ENCODE assay signal across 29 cellular contexts in genomic region chr6:42211726-42212125, GRCh38. TPM values are rescaled to one million over a fixed set of nuclear protein-coding genes. Genes with fewer than 3 reads are reported as not detected.
A peak's percentile ranks its signal among the peaks of the same experiment; 100 is the strongest.
DNase-seq lines count a peak whose midpoint lies in the region; ATAC-seq and TF ChIP-seq lines count a peak whose summit lies in the region.
"Had no signal": no experiment of that assay in that cellular context is flagged by ENCODE, and none has a peak within 500 bp of the region (broad histone marks: within the 10 kb centered on the region; RNA-seq: fewer than 3 reads in every experiment).

No MANE protein-coding gene starts in this region.

- no peak overlapping the region for H3K4me3 Mint-ChIP-seq in glutamatergic neuron (ENCODE audit: unreplicated experiment)
- H3K4me3 Mint-ChIP-seq: CD14-positive monocyte, GM23338 had no signal

- H3K36me3 Mint-ChIP-seq in glutamatergic neuron (ENCODE audit: unreplicated experiment): no peaks in the 10 kb centered on the region

- H3K9me3 Mint-ChIP-seq in glutamatergic neuron (ENCODE audit: unreplicated experiment): no peaks in the 10 kb centered on the region
- H3K9me3 Mint-ChIP-seq: CD14-positive monocyte, GM23338 had no signal

- H3K27ac Mint-ChIP-seq in glutamatergic neuron (ENCODE audit: unreplicated experiment): peak overlapping the region; percentile 60
- H3K27ac Mint-ChIP-seq: CD14-positive monocyte, GM23338 had no signal

- POLR2A ChIA-PET in GM10248 (lab: Yijun Ruan, JAX): no interaction called here

- peak; percentile 58 for ATAC-seq in GM19452 (IDR thresholded peaks at IDR 0.05; ENCODE audit: unreplicated experiment)
- ATAC-seq: GM23338, left ventricle myocardium superior, sciatic nerve had no signal

- TF ChIP-seq CTCF in GM10248 (IDR thresholded peaks at IDR 0.05; ENCODE audit: control extremely low read depth, extremely low read depth, low read depth, missing control alignments) (no peak), glutamatergic neuron (IDR thresholded peaks at IDR 0.05; ENCODE audit: partially characterized antibody, unreplicated experiment) (no peak)

- H3K27me3 Mint-ChIP-seq in glutamatergic neuron (ENCODE audit: unreplicated experiment): no peaks in the 10 kb centered on the region

- CTCF ChIA-PET in GM10248 (lab: Yijun Ruan, JAX): interaction anchor here (1.3 to 2.1 kb wide), 3 partner anchors 8 to 19 kb away, joined by 3 to 6 read pairs (median 3); no protein-coding TSS in a partner anchor

- DNase-seq in GM10248 (ENCODE audit: extremely low spot score): peak; percentile 32
- peak; percentile 35 for DNase-seq in NCI-H69 (lab: John Stamatoyannopoulos, UW)
- no peak for DNase-seq in glutamatergic neuron
- DNase-seq in DMS114 treated with DMSO at 0.1 percent for 48 hours (lab: John Stamatoyannopoulos, UW; ENCODE audit: unreplicated experiment): no peak
- DNase-seq in DMS153 (lab: John Stamatoyannopoulos, UW): no peak
- no peak for DNase-seq in NCI-H774 (lab: John Stamatoyannopoulos, UW)
- DNase-seq: activated CD4-positive, alpha-beta T cell treated with anti-CD3 and anti-CD28 coated beads, Interleukin-2, amount 50 U/mL, for 4 hours; activated CD8-positive, alpha-beta memory T cell treated with anti-CD3 and anti-CD28 coated beads, Interleukin-2, amount 50 U/mL, for 4 hours; activated naive CD4-positive, alpha-beta T cell treated with anti-CD3 and anti-CD28 coated beads, Interleukin-2, amount 50 U/mL, for 16 hours; amniotic stem cell; brain microvascular endothelial cell; Calu3; islet precursor cell; left ventricle myocardium superior; MG63; NCI-H1436 treated with DMSO at 0.1 percent for 48 hours; NCI-H2107; NK-92 treated with Interleukin-12 subunit alpha and Interleukin-12 subunit beta, amount 100 ng/mL, for 24 hours; stimulated activated CD4-positive, alpha-beta T cell treated with anti-CD3 and anti-CD28 coated beads, Interleukin-12 subunit alpha, Interleukin-12 subunit beta, amount 100 ng/mL, for 4 hours; stimulated activated CD4-positive, alpha-beta T cell treated with anti-CD3 and anti-CD28 coated beads, Interleukin-4, amount 100 ng/mL, for 24 hours; stimulated activated naive CD4-positive, alpha-beta T cell; T-helper 1 cell had no signal

- H3K4me1 Mint-ChIP-seq in glutamatergic neuron (ENCODE audit: low read depth, unreplicated experiment): peaks cover 6% of the 10 kb centered on the region

RNA-seq across cellular contexts. Expression of gene MRPS10, which starts 5.9 kb away (rescaled TPM):
- 25.9 TPM for total RNA-seq in glutamatergic neuron (ENCODE audit: unreplicated experiment)

RNA-seq across cellular contexts. Expression of gene GUCA1B, which starts 17.0 kb away (rescaled TPM):
- 3.1 TPM for total RNA-seq in glutamatergic neuron (ENCODE audit: unreplicated experiment)

RNA-seq across cellular contexts. Expression of gene GUCA1A, which starts 38.6 kb away (rescaled TPM):
- 2.2 TPM for total RNA-seq in glutamatergic neuron (ENCODE audit: unreplicated experiment)
- total RNA-seq: Calu3, left ventricle myocardium superior, NCI-H460, posterior vena cava, sciatic nerve, ureter had no signal

Comparison
In these comparisons a context has a peak if more than half of its experiments do, and no peak if none do; other contexts are left out.
1. DNase-seq: peak in GM10248 (single experiment) and NCI-H69 (single experiment); none in glutamatergic neuron (single experiment), DMS114 treated with DMSO at 0.1 percent for 48 hours (single experiment), DMS153 (single experiment) and NCI-H774 (single experiment).